ENCODE assay signal across 20 cellular contexts in the genomic region with DNA sequence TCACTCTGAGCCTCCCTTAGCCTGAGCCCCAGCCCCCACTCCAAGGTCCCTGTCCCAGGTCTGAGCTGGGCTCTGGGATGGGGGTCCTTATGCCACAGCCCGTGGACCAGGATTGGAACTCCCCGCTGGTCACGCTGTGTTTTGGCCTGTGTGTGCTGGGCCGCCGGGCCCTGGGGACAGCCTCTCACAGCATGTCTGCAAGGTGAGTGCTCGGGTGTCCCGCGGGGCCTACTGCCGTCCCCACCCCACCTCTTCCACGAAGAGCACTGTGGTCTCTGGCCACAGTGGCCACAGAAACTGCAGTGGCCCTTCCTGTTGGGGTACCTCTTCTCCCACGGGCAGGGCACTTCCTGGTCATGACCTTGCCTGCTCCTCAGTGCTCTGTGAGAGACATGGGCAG. TPM values are rescaled to one million over a fixed set of nuclear protein-coding genes. Genes with fewer than 3 reads are reported as not detected.
DNase-seq lines count a peak whose midpoint lies in the region; ATAC-seq, FAIRE-seq and TF ChIP-seq lines count a peak whose summit lies in the region.
"Had no signal": no experiment of that assay in that cellular context is flagged by ENCODE, and none has a peak within 500 bp of the region (broad histone marks: within the 10 kb centered on the region; RNA-seq: fewer than 3 reads in every experiment).

No MANE protein-coding gene starts in this region.

- H3K4me3 ChIP-seq in HepG2 (replicated peaks in 1 of 3; ENCODE audit: insufficient read depth in 1 of 3, low read depth in 2 of 3, low read length in 3 of 3) (no peak overlapping the region), right lobe of liver (no peak overlapping the region)

- H3K79me2 ChIP-seq in HepG2 (ENCODE audit: insufficient read depth, low read length), result no peaks in the 10 kb centered on the region

- H3K27ac Mint-ChIP-seq in activated CD4-positive, alpha-beta memory T cell treated with anti-CD3 and anti-CD28 coated beads, Interleukin-2, amount 10 ng/mL, durations not matched to agents 7 days and 5 days, result peak overlapping the region; percentile 74
- no peak overlapping the region for H3K27ac Mint-ChIP-seq in activated CD4-positive, alpha-beta memory T cell treated with anti-CD3 and anti-CD28 coated beads for 36 hours
- H3K27ac Mint-ChIP-seq in natural killer cell, result peak overlapping the region; percentile 91 to 92

- no peak overlapping the region for H3K9ac ChIP-seq in HepG2 (ENCODE audit: insufficient read depth, low read depth, low read length)
- H3K9ac ChIP-seq: KMS-11 had no signal

- intact Hi-C loops in activated CD4-positive, alpha-beta memory T cell treated with anti-CD3 and anti-CD28 coated beads for 36 hours (cut with micrococcal nuclease), result no loop called here
- intact Hi-C loops in HepG2 (cut with micrococcal nuclease; ENCODE audit: unreplicated experiment) (no loop called here), right lobe of liver (cut with DNase I) (no loop called here), natural killer cell (cut with micrococcal nuclease) (no loop called here)

- no peaks in the 10 kb centered on the region for H3K9me3 Mint-ChIP-seq in activated CD4-positive, alpha-beta memory T cell treated with anti-CD3 and anti-CD28 coated beads, Interleukin-2, amount 10 ng/mL, durations not matched to agents 7 days and 5 days
- no peaks in the 10 kb centered on the region for H3K9me3 Mint-ChIP-seq in activated CD4-positive, alpha-beta memory T cell treated with anti-CD3 and anti-CD28 coated beads for 36 hours
- H3K9me3 Mint-ChIP-seq in natural killer cell, result no peaks in the 10 kb centered on the region

- TF ChIP-seq EP300 in HepG2 (IDR thresholded peaks at IDR 0.05; ENCODE audit: low read depth in 2 of 2, low read length in 2 of 2) (no peak), HepG2 (CRISPR knock-in tag; IDR thresholded peaks at IDR 0.05; ENCODE audit: borderline replicate concordance) (no peak)

- no TSS peak for BruUV-seq in HepG2 (replicated peaks; lab: Mats Ljungman, UMichigan)

- no peak for TF ChIP-seq POLR2A in HepG2 (IDR thresholded peaks at IDR 0.05; ENCODE audit: insufficient read depth in 1 of 2, low read depth in 2 of 2, low read length in 2 of 2)
- TF ChIP-seq POLR2A in right lobe of liver (IDR thresholded peaks at IDR 0.05), result no peak
- TF ChIP-seq POLR2A in erythroblast (IDR thresholded peaks at IDR 0.05; ENCODE audit: low read length), result no peak

- no peak for TF ChIP-seq RAD21 in HepG2 (CRISPR knock-in tag; IDR thresholded peaks at IDR 0.05)

- TF ChIP-seq CTCF in HepG2 (CRISPR knock-in tag; IDR thresholded peaks at IDR 0.05), result no peak
- TF ChIP-seq CTCF in right lobe of liver (IDR thresholded peaks at IDR 0.05), result no peak
- no peak for TF ChIP-seq CTCF in natural killer cell (IDR thresholded peaks at IDR 0.05)

- FAIRE-seq in HepG2 (lab: Jason Lieb, UNC), result no peak
- FAIRE-seq: GM19239, H54 had no signal

- no peak overlapping the region for H3K4me2 ChIP-seq in HepG2 (ENCODE audit: low read depth, low read length)
- H3K4me2 ChIP-seq: KMS-11 had no signal

- DNase-seq in activated CD4-positive, alpha-beta memory T cell treated with anti-CD3 and anti-CD28 coated beads, Interleukin-2, amount 10 ng/mL, durations not matched to agents 7 days and 5 days, result no peak
- DNase-seq in activated CD4-positive, alpha-beta memory T cell treated with anti-CD3 and anti-CD28 coated beads for 36 hours, result no peak
- no peak for DNase-seq in HepG2 (ENCODE audit: low spot score)
- DNase-seq in right lobe of liver, result no peak
- DNase-seq in natural killer cell, result no peak
- no peak for DNase-seq in NCI-H1092 treated with DMSO at 0.1 percent for 48 hours (lab: John Stamatoyannopoulos, UW)
- no peak for DNase-seq in erythroblast (lab: John Stamatoyannopoulos, UW)
- DNase-seq in CD1c-positive myeloid dendritic cell (ENCODE audit: extremely low spot score), result no peak
- DNase-seq: C1 segment of cervical spinal cord, COR-L47, NCI-H1048, NCI-H146, NCI-H2081, NCI-H510A, NCI-H774 had no signal

- no peak overlapping the region for H2AFZ ChIP-seq in HepG2 (ENCODE audit: low read length)

- in situ Hi-C loops in HepG2 (cut with HindIII; ENCODE audit: extremely low pct_ligation_motif_present, low pct_unique_long_range_greater_than_20kb), result no loop called here

- no peaks in the 10 kb centered on the region for H4K20me1 ChIP-seq in HepG2 (ENCODE audit: insufficient read depth, low read length)

- CTCF ChIA-PET in activated CD4-positive, alpha-beta memory T cell treated with anti-CD3 and anti-CD28 coated beads, Interleukin-2, amount 10 ng/mL, durations not matched to agents 7 days and 5 days (lab: Charles Lee), result no interaction called here
- CTCF ChIA-PET in activated CD4-positive, alpha-beta memory T cell treated with anti-CD3 and anti-CD28 coated beads for 36 hours (lab: Charles Lee), result interaction anchor here (1.3 kb wide), 1 partner anchor 145 kb away, joined by 4 read pairs; no protein-coding TSS in a partner anchor
- CTCF ChIA-PET in HepG2 (lab: Yijun Ruan, JAX; ENCODE audit: low intra/inter-chr PET ratio, low total read pairs), result no interaction called here

- POLR2A ChIA-PET in activated CD4-positive, alpha-beta memory T cell treated with anti-CD3 and anti-CD28 coated beads, Interleukin-2, amount 10 ng/mL, durations not matched to agents 7 days and 5 days (lab: Charles Lee), result interaction anchor here (2.1 to 2.4 kb wide), 2 partner anchors 20 kb away, joined by 10 to 11 read pairs; a partner anchor contains a TSS
- POLR2A ChIA-PET in activated CD4-positive, alpha-beta memory T cell treated with anti-CD3 and anti-CD28 coated beads for 36 hours (lab: Charles Lee), result no interaction called here
- POLR2A ChIA-PET in HepG2 (lab: Yijun Ruan, JAX), result no interaction called here

- H3K27me3 Mint-ChIP-seq in activated CD4-positive, alpha-beta memory T cell treated with anti-CD3 and anti-CD28 coated beads, Interleukin-2, amount 10 ng/mL, durations not matched to agents 7 days and 5 days, result no peaks in the 10 kb centered on the region
- no peaks in the 10 kb centered on the region for H3K27me3 Mint-ChIP-seq in activated CD4-positive, alpha-beta memory T cell treated with anti-CD3 and anti-CD28 coated beads for 36 hours
- no peaks in the 10 kb centered on the region for H3K27me3 Mint-ChIP-seq in natural killer cell (ENCODE audit: low read depth in 2 of 2)

- no peak for ATAC-seq in HepG2
- no peak for ATAC-seq in right lobe of liver
- ATAC-seq in natural killer cell, result no peak

- H3K36me3 ChIP-seq in HepG2 (replicated peaks in 1 of 2; ENCODE audit: control insufficient read depth in 1 of 2, insufficient read depth in 2 of 2, low read length in 2 of 2), result peaks cover 36 to 52% of the 10 kb centered on the region in 2 experiments; a peak in 4 of 5 replicates
- peaks cover 0 to 37% (median 13%) of the 10 kb centered on the region in 4 donors for H3K36me3 ChIP-seq in right lobe of liver

- H3K27ac ChIP-seq in HepG2 (ENCODE audit: extremely low read length, insufficient read depth, low read length), result no peak overlapping the region
- H3K27ac ChIP-seq in right lobe of liver, result no peak overlapping the region
- H3K27ac ChIP-seq: KMS-11 had no signal

- no peak overlapping the region for H3K4me3 Mint-ChIP-seq in activated CD4-positive, alpha-beta memory T cell treated with anti-CD3 and anti-CD28 coated beads, Interleukin-2, amount 10 ng/mL, durations not matched to agents 7 days and 5 days
- no peak overlapping the region for H3K4me3 Mint-ChIP-seq in activated CD4-positive, alpha-beta memory T cell treated with anti-CD3 and anti-CD28 coated beads for 36 hours
- H3K4me3 Mint-ChIP-seq in natural killer cell, result peak overlapping the region; percentile 71

- H3K36me3 Mint-ChIP-seq in activated CD4-positive, alpha-beta memory T cell treated with anti-CD3 and anti-CD28 coated beads, Interleukin-2, amount 10 ng/mL, durations not matched to agents 7 days and 5 days (ENCODE audit: low read depth), result peaks cover 46% of the 10 kb centered on the region
- H3K36me3 Mint-ChIP-seq in activated CD4-positive, alpha-beta memory T cell treated with anti-CD3 and anti-CD28 coated beads for 36 hours, result peaks cover 21% of the 10 kb centered on the region
- H3K36me3 Mint-ChIP-seq in natural killer cell, result no peaks in the 10 kb centered on the region

- H3K9me3 ChIP-seq in HepG2 (ENCODE audit: low read length) (no peaks in the 10 kb centered on the region), right lobe of liver (no peaks in the 10 kb centered on the region)

- peaks cover 28% of the 10 kb centered on the region for H3K4me1 ChIP-seq in HepG2 (ENCODE audit: insufficient read depth, low read length)
- peaks cover 0 to 31% (median 11%) of the 10 kb centered on the region in 4 donors for H3K4me1 ChIP-seq in right lobe of liver

- H3K27me3 ChIP-seq in HepG2 (ENCODE audit: control insufficient read depth in 1 of 2, insufficient read depth in 2 of 2, low read length in 2 of 2) (no peaks in the 10 kb centered on the region), right lobe of liver (no peaks in the 10 kb centered on the region)

- 100% methylated on average over 2 of the region's 11 CpGs for WGBS in HepG2 (ENCODE audit: low lambda C conversion rate)
- no CpG with 5 or more reads among the region's 11 CpGs for WGBS in right lobe of liver (ENCODE audit: insufficient coverage, low coverage, low lambda C conversion rate, missing lambda C conversion rate)

- peaks cover 40% of the 10 kb centered on the region for H3K4me1 Mint-ChIP-seq in activated CD4-positive, alpha-beta memory T cell treated with anti-CD3 and anti-CD28 coated beads, Interleukin-2, amount 10 ng/mL, durations not matched to agents 7 days and 5 days
- peaks cover 17% of the 10 kb centered on the region for H3K4me1 Mint-ChIP-seq in activated CD4-positive, alpha-beta memory T cell treated with anti-CD3 and anti-CD28 coated beads for 36 hours (ENCODE audit: low read depth)
- H3K4me1 Mint-ChIP-seq in natural killer cell, result peaks cover 36 to 40% of the 10 kb centered on the region in 2 donors

RNA-seq across cellular contexts. Expression of a gene that starts 3.5 kb away (rescaled TPM):
- 100 to 1,000 TPM; 201 to 205 TPM for total RNA-seq in activated CD4-positive, alpha-beta memory T cell treated with anti-CD3 and anti-CD28 coated beads, Interleukin-2, amount 10 ng/mL, durations not matched to agents 7 days and 5 days
- 100 to 1,000 TPM; 163 to 167 TPM for total RNA-seq in activated CD4-positive, alpha-beta memory T cell treated with anti-CD3 and anti-CD28 coated beads for 36 hours
- 5.4 and 5.8 TPM in 2 replicates for total RNA-seq in HepG2 (2016; rRNA removed; fragmentation: Illumina TruSeq; extraction: Trizol)
- total RNA-seq in HepG2 (2016; cell fraction: cytosol; rRNA removed; fragmentation: Illumina TruSeq; extraction: Trizol; ENCODE audit: low read depth), result 2.4 and 2.5 TPM in 2 replicates
- total RNA-seq in HepG2 (2016; cell fraction: insoluble cytoplasmic fraction; rRNA removed; fragmentation: Illumina TruSeq; extraction: Trizol), result 5.0 and 7.9 TPM in 2 replicates
- total RNA-seq in HepG2 (2016; cell fraction: membrane; rRNA removed; fragmentation: Illumina TruSeq; extraction: Trizol), result 5.1 and 6.5 TPM in 2 replicates
- 4.5 and 6.8 TPM in 2 replicates for total RNA-seq in HepG2 (2016; cell fraction: nucleus; rRNA removed; fragmentation: Illumina TruSeq; extraction: Trizol)
- 7.7 and 9.1 TPM in 2 replicates for polyA plus RNA-seq in HepG2 (2011; rRNA removed)
- polyA plus RNA-seq in HepG2 (2011; cell fraction: cytosol; rRNA removed), result 4.1 and 8.2 TPM in 2 replicates
- polyA plus RNA-seq in HepG2 (2011; cell fraction: nucleus; rRNA removed), result 29.6 and 37.0 TPM in 2 replicates
- polyA plus RNA-seq in HepG2 (2012), result 4.6 and 5.8 TPM in 2 replicates
- polyA plus RNA-seq in HepG2 (2016; cell fraction: cytosol; fragmentation: Illumina TruSeq; extraction: Trizol; ENCODE audit: low read depth), result 2.6 and 2.8 TPM in 2 replicates
- 4.1 and 5.0 TPM in 2 replicates for polyA plus RNA-seq in HepG2 (2016; cell fraction: insoluble cytoplasmic fraction; fragmentation: Illumina TruSeq; extraction: Trizol; ENCODE audit: low read depth)
- polyA plus RNA-seq in HepG2 (2016; cell fraction: membrane; fragmentation: Illumina TruSeq; extraction: Trizol; ENCODE audit: low read depth), result 4.4 and 5.1 TPM in 2 replicates
- polyA plus RNA-seq in HepG2 (2016; cell fraction: nucleus; fragmentation: Illumina TruSeq; extraction: Trizol; ENCODE audit: insufficient read depth, low read depth), result 10.2 and 11.1 TPM in 2 replicates
- polyA minus RNA-seq in HepG2 (2011; rRNA and poly(A)+ RNA removed; ENCODE audit: low replicate concordance), result 33.6 and 36.0 TPM in 2 replicates
- 9.0 and 11.6 TPM in 2 replicates for polyA minus RNA-seq in HepG2 (2011; cell fraction: cytosol; rRNA and poly(A)+ RNA removed)
- 6.8 and 10.8 TPM in 2 replicates for polyA minus RNA-seq in HepG2 (2011; cell fraction: nucleus; rRNA and poly(A)+ RNA removed)
- total RNA-seq in right lobe of liver, result 10 to 100 TPM; 21.1 to 34.1 (median 25.3) TPM
- total RNA-seq in natural killer cell, result 100 to 1,000 TPM; 520 to 776 (median 743) TPM

RNA-seq across cellular contexts. Expression of a gene that starts 18.9 kb away (rescaled TPM):
- total RNA-seq in activated CD4-positive, alpha-beta memory T cell treated with anti-CD3 and anti-CD28 coated beads, Interleukin-2, amount 10 ng/mL, durations not matched to agents 7 days and 5 days, result 10 to 100 TPM; 39.8 to 40.3 TPM
- total RNA-seq in activated CD4-positive, alpha-beta memory T cell treated with anti-CD3 and anti-CD28 coated beads for 36 hours, result 10 to 100 TPM; 29.8 to 32.1 TPM
- total RNA-seq in HepG2 (2016; rRNA removed; fragmentation: Illumina TruSeq; extraction: Trizol) (14.5 and 23.0 TPM in 2 replicates), right lobe of liver (10 to 100 TPM; 11.2 to 32.9 (median 12.4) TPM), natural killer cell (100 to 1,000 TPM; 101 to 105 (median 102) TPM)
- total RNA-seq in HepG2 (2016; cell fraction: cytosol; rRNA removed; fragmentation: Illumina TruSeq; extraction: Trizol; ENCODE audit: low read depth), result 8.5 and 8.7 TPM in 2 replicates
- 12.2 and 22.7 TPM in 2 replicates for total RNA-seq in HepG2 (2016; cell fraction: insoluble cytoplasmic fraction; rRNA removed; fragmentation: Illumina TruSeq; extraction: Trizol)
- 9.3 and 9.7 TPM in 2 replicates for total RNA-seq in HepG2 (2016; cell fraction: membrane; rRNA removed; fragmentation: Illumina TruSeq; extraction: Trizol)
- total RNA-seq in HepG2 (2016; cell fraction: nucleus; rRNA removed; fragmentation: Illumina TruSeq; extraction: Trizol), result 26.0 and 33.8 TPM in 2 replicates
- 16.2 and 23.1 TPM in 2 replicates for polyA plus RNA-seq in HepG2 (2011; rRNA removed)
- 12.7 and 17.1 TPM in 2 replicates for polyA plus RNA-seq in HepG2 (2011; cell fraction: cytosol; rRNA removed)
- polyA plus RNA-seq in HepG2 (2011; cell fraction: nucleus; rRNA removed), result 99.5 and 123 TPM in 2 replicates
- polyA plus RNA-seq in HepG2 (2012), result 14.4 and 24.5 TPM in 2 replicates
- polyA plus RNA-seq in HepG2 (2016; cell fraction: cytosol; fragmentation: Illumina TruSeq; extraction: Trizol; ENCODE audit: low read depth), result 4.3 and 4.9 TPM in 2 replicates
- polyA plus RNA-seq in HepG2 (2016; cell fraction: insoluble cytoplasmic fraction; fragmentation: Illumina TruSeq; extraction: Trizol; ENCODE audit: low read depth), result 14.3 and 21.7 TPM in 2 replicates
- polyA plus RNA-seq in HepG2 (2016; cell fraction: membrane; fragmentation: Illumina TruSeq; extraction: Trizol; ENCODE audit: low read depth), result 5.8 and 6.9 TPM in 2 replicates
- 68.2 and 73.5 TPM in 2 replicates for polyA plus RNA-seq in HepG2 (2016; cell fraction: nucleus; fragmentation: Illumina TruSeq; extraction: Trizol; ENCODE audit: insufficient read depth, low read depth)
- 35.6 and 67.6 TPM in 2 replicates for polyA minus RNA-seq in HepG2 (2011; rRNA and poly(A)+ RNA removed; ENCODE audit: low replicate concordance)
- polyA minus RNA-seq in HepG2 (2011; cell fraction: cytosol; rRNA and poly(A)+ RNA removed), result 23.3 and 27.8 TPM in 2 replicates
- polyA minus RNA-seq in HepG2 (2011; cell fraction: nucleus; rRNA and poly(A)+ RNA removed), result 32.3 and 32.8 TPM in 2 replicates

RNA-seq across cellular contexts. Expression of a gene that starts 20.4 kb away (rescaled TPM):
- total RNA-seq in activated CD4-positive, alpha-beta memory T cell treated with anti-CD3 and anti-CD28 coated beads, Interleukin-2, amount 10 ng/mL, durations not matched to agents 7 days and 5 days, result 10 to 100 TPM; 67.2 to 71.8 TPM
- 10 to 100 TPM; 56.7 to 62.6 TPM for total RNA-seq in activated CD4-positive, alpha-beta memory T cell treated with anti-CD3 and anti-CD28 coated beads for 36 hours
- total RNA-seq in HepG2 (2016; rRNA removed; fragmentation: Illumina TruSeq; extraction: Trizol) (35.6 and 51.5 TPM in 2 replicates), right lobe of liver (10 to 100 TPM; 48.3 to 67.1 (median 60.9) TPM), natural killer cell (10 to 100 TPM; 85.3 to 94.5 (median 94.0) TPM)
- total RNA-seq in HepG2 (2016; cell fraction: cytosol; rRNA removed; fragmentation: Illumina TruSeq; extraction: Trizol; ENCODE audit: low read depth), result 9.8 and 11.0 TPM in 2 replicates
- 28.4 and 51.3 TPM in 2 replicates for total RNA-seq in HepG2 (2016; cell fraction: insoluble cytoplasmic fraction; rRNA removed; fragmentation: Illumina TruSeq; extraction: Trizol)
- total RNA-seq in HepG2 (2016; cell fraction: membrane; rRNA removed; fragmentation: Illumina TruSeq; extraction: Trizol), result 23.9 and 24.4 TPM in 2 replicates
- total RNA-seq in HepG2 (2016; cell fraction: nucleus; rRNA removed; fragmentation: Illumina TruSeq; extraction: Trizol), result 38.3 and 44.6 TPM in 2 replicates
- 35.9 and 54.6 TPM in 2 replicates for polyA plus RNA-seq in HepG2 (2011; rRNA removed)
- polyA plus RNA-seq in HepG2 (2011; cell fraction: cytosol; rRNA removed), result 29.9 and 43.3 TPM in 2 replicates
- polyA plus RNA-seq in HepG2 (2011; cell fraction: nucleus; rRNA removed), result 105 and 109 TPM in 2 replicates
- polyA plus RNA-seq in HepG2 (2012), result 41.6 and 47.6 TPM in 2 replicates
- polyA plus RNA-seq in HepG2 (2016; cell fraction: cytosol; fragmentation: Illumina TruSeq; extraction: Trizol; ENCODE audit: low read depth), result 10.0 and 10.8 TPM in 2 replicates
- polyA plus RNA-seq in HepG2 (2016; cell fraction: insoluble cytoplasmic fraction; fragmentation: Illumina TruSeq; extraction: Trizol; ENCODE audit: low read depth), result 43.2 and 55.5 TPM in 2 replicates
- 24.5 and 29.1 TPM in 2 replicates for polyA plus RNA-seq in HepG2 (2016; cell fraction: membrane; fragmentation: Illumina TruSeq; extraction: Trizol; ENCODE audit: low read depth)
- polyA plus RNA-seq in HepG2 (2016; cell fraction: nucleus; fragmentation: Illumina TruSeq; extraction: Trizol; ENCODE audit: insufficient read depth, low read depth), result 98.1 and 107 TPM in 2 replicates
- 59.8 and 117 TPM in 2 replicates for polyA minus RNA-seq in HepG2 (2011; rRNA and poly(A)+ RNA removed; ENCODE audit: low replicate concordance)
- polyA minus RNA-seq in HepG2 (2011; cell fraction: cytosol; rRNA and poly(A)+ RNA removed), result 35.9 and 41.2 TPM in 2 replicates
- polyA minus RNA-seq in HepG2 (2011; cell fraction: nucleus; rRNA and poly(A)+ RNA removed), result 61.7 and 76.1 TPM in 2 replicates

RNA-seq across cellular contexts. Expression of a gene that starts 28.3 kb away (rescaled TPM):
- total RNA-seq in activated CD4-positive, alpha-beta memory T cell treated with anti-CD3 and anti-CD28 coated beads, Interleukin-2, amount 10 ng/mL, durations not matched to agents 7 days and 5 days, result 100 to 1,000 TPM in 1 of 2 experiments, 10 to 100 TPM in 1; 91.2 to 102 TPM
- 10 to 100 TPM; 74.9 to 76.5 TPM for total RNA-seq in activated CD4-positive, alpha-beta memory T cell treated with anti-CD3 and anti-CD28 coated beads for 36 hours
- total RNA-seq in HepG2 (2016; rRNA removed; fragmentation: Illumina TruSeq; extraction: Trizol) (18.7 and 21.4 TPM in 2 replicates), right lobe of liver (10 to 100 TPM; 27.8 to 51.1 (median 41.9) TPM), natural killer cell (100 to 1,000 TPM; 319 to 380 (median 338) TPM)
- total RNA-seq in HepG2 (2016; cell fraction: cytosol; rRNA removed; fragmentation: Illumina TruSeq; extraction: Trizol; ENCODE audit: low read depth), result 13.2 and 15.2 TPM in 2 replicates
- 18.1 and 22.6 TPM in 2 replicates for total RNA-seq in HepG2 (2016; cell fraction: insoluble cytoplasmic fraction; rRNA removed; fragmentation: Illumina TruSeq; extraction: Trizol)
- total RNA-seq in HepG2 (2016; cell fraction: membrane; rRNA removed; fragmentation: Illumina TruSeq; extraction: Trizol), result 29.5 and 31.1 TPM in 2 replicates
- 22.2 and 24.4 TPM in 2 replicates for total RNA-seq in HepG2 (2016; cell fraction: nucleus; rRNA removed; fragmentation: Illumina TruSeq; extraction: Trizol)
- 40.5 and 51.0 TPM in 2 replicates for polyA plus RNA-seq in HepG2 (2011; rRNA removed)
- 17.1 and 18.5 TPM in 2 replicates for polyA plus RNA-seq in HepG2 (2011; cell fraction: cytosol; rRNA removed)
- polyA plus RNA-seq in HepG2 (2011; cell fraction: nucleus; rRNA removed), result 130 and 135 TPM in 2 replicates
- 35.3 and 47.6 TPM in 2 replicates for polyA plus RNA-seq in HepG2 (2012)
- polyA plus RNA-seq in HepG2 (2016; cell fraction: cytosol; fragmentation: Illumina TruSeq; extraction: Trizol; ENCODE audit: low read depth), result 18.5 and 18.9 TPM in 2 replicates
- polyA plus RNA-seq in HepG2 (2016; cell fraction: insoluble cytoplasmic fraction; fragmentation: Illumina TruSeq; extraction: Trizol; ENCODE audit: low read depth), result 29.6 and 39.8 TPM in 2 replicates
- polyA plus RNA-seq in HepG2 (2016; cell fraction: membrane; fragmentation: Illumina TruSeq; extraction: Trizol; ENCODE audit: low read depth), result 31.6 and 34.3 TPM in 2 replicates
- 67.4 and 71.3 TPM in 2 replicates for polyA plus RNA-seq in HepG2 (2016; cell fraction: nucleus; fragmentation: Illumina TruSeq; extraction: Trizol; ENCODE audit: insufficient read depth, low read depth)
- 44.8 and 56.8 TPM in 2 replicates for polyA minus RNA-seq in HepG2 (2011; rRNA and poly(A)+ RNA removed; ENCODE audit: low replicate concordance)
- polyA minus RNA-seq in HepG2 (2011; cell fraction: cytosol; rRNA and poly(A)+ RNA removed), result 19.2 and 21.1 TPM in 2 replicates
- 31.7 and 34.9 TPM in 2 replicates for polyA minus RNA-seq in HepG2 (2011; cell fraction: nucleus; rRNA and poly(A)+ RNA removed)

RNA-seq across cellular contexts. Expression of a gene that starts 38.8 kb away (rescaled TPM):
- total RNA-seq in activated CD4-positive, alpha-beta memory T cell treated with anti-CD3 and anti-CD28 coated beads, Interleukin-2, amount 10 ng/mL, durations not matched to agents 7 days and 5 days, result 1 to 10 TPM in 1 of 2 experiments, under 1 TPM in 1; 0.80 to 1.0 TPM
- under 1 TPM; 0.29 to 0.31 TPM for total RNA-seq in activated CD4-positive, alpha-beta memory T cell treated with anti-CD3 and anti-CD28 coated beads for 36 hours
- not detected in 2 replicates for total RNA-seq in HepG2 (2016; rRNA removed; fragmentation: Illumina TruSeq; extraction: Trizol)
- total RNA-seq in HepG2 (2016; cell fraction: cytosol; rRNA removed; fragmentation: Illumina TruSeq; extraction: Trizol; ENCODE audit: low read depth), result not detected in 2 replicates
- total RNA-seq in HepG2 (2016; cell fraction: insoluble cytoplasmic fraction; rRNA removed; fragmentation: Illumina TruSeq; extraction: Trizol), result not detected in 2 replicates
- total RNA-seq in HepG2 (2016; cell fraction: membrane; rRNA removed; fragmentation: Illumina TruSeq; extraction: Trizol), result not detected in 2 replicates
- total RNA-seq in HepG2 (2016; cell fraction: nucleus; rRNA removed; fragmentation: Illumina TruSeq; extraction: Trizol), result 1.2 TPM in 1 of 2 replicates, not detected in the other
- polyA plus RNA-seq in HepG2 (2011; rRNA removed), result 0.11 and 0.14 TPM in 2 replicates
- polyA plus RNA-seq in HepG2 (2011; cell fraction: cytosol; rRNA removed), result 0.04 TPM in 1 of 2 replicates, not detected in the other
- polyA plus RNA-seq in HepG2 (2011; cell fraction: nucleus; rRNA removed), result 0.69 and 0.97 TPM in 2 replicates
- polyA plus RNA-seq in HepG2 (2012), result 0.28 TPM in 1 of 2 replicates, not detected in the other
- not detected in 2 replicates for polyA plus RNA-seq in HepG2 (2016; cell fraction: cytosol; fragmentation: Illumina TruSeq; extraction: Trizol; ENCODE audit: low read depth)
- not detected in 2 replicates for polyA plus RNA-seq in HepG2 (2016; cell fraction: insoluble cytoplasmic fraction; fragmentation: Illumina TruSeq; extraction: Trizol; ENCODE audit: low read depth)
- polyA plus RNA-seq in HepG2 (2016; cell fraction: membrane; fragmentation: Illumina TruSeq; extraction: Trizol; ENCODE audit: low read depth), result not detected in 2 replicates
- polyA plus RNA-seq in HepG2 (2016; cell fraction: nucleus; fragmentation: Illumina TruSeq; extraction: Trizol; ENCODE audit: insufficient read depth, low read depth), result 0.38 and 0.77 TPM in 2 replicates
- 0.33 and 0.90 TPM in 2 replicates for polyA minus RNA-seq in HepG2 (2011; rRNA and poly(A)+ RNA removed; ENCODE audit: low replicate concordance)
- polyA minus RNA-seq in HepG2 (2011; cell fraction: cytosol; rRNA and poly(A)+ RNA removed), result not detected in 2 replicates
- 0.75 and 1.2 TPM in 2 replicates for polyA minus RNA-seq in HepG2 (2011; cell fraction: nucleus; rRNA and poly(A)+ RNA removed)
- total RNA-seq in right lobe of liver, result under 1 TPM in 1 of 6 experiments, not detected in 5; 0.31 TPM
- total RNA-seq in natural killer cell, result 10 to 100 TPM in 1 of 3 donors, 1 to 10 TPM in 2; 6.3 to 11.2 (median 7.1) TPM
- total RNA-seq: A172, Daoy had no signal

Comparison
In these comparisons a context has a peak if more than half of its experiments do, and no peak if none do; other contexts are left out.
1. RNA of a gene that starts 3.5 kb away (total RNA-seq): 520 to 776 TPM in natural killer cell, 201 to 205 TPM in activated CD4-positive, alpha-beta memory T cell treated with anti-CD3 and anti-CD28 coated beads, Interleukin-2, amount 10 ng/mL, durations not matched to agents 7 days and 5 days and 163 to 167 TPM in activated CD4-positive, alpha-beta memory T cell treated with anti-CD3 and anti-CD28 coated beads for 36 hours; 21.1 to 34.1 TPM in right lobe of liver and 2.4 to 7.9 TPM in HepG2; every median in the first group is over 4 times any median in the second.